In the genomic region with DNA sequence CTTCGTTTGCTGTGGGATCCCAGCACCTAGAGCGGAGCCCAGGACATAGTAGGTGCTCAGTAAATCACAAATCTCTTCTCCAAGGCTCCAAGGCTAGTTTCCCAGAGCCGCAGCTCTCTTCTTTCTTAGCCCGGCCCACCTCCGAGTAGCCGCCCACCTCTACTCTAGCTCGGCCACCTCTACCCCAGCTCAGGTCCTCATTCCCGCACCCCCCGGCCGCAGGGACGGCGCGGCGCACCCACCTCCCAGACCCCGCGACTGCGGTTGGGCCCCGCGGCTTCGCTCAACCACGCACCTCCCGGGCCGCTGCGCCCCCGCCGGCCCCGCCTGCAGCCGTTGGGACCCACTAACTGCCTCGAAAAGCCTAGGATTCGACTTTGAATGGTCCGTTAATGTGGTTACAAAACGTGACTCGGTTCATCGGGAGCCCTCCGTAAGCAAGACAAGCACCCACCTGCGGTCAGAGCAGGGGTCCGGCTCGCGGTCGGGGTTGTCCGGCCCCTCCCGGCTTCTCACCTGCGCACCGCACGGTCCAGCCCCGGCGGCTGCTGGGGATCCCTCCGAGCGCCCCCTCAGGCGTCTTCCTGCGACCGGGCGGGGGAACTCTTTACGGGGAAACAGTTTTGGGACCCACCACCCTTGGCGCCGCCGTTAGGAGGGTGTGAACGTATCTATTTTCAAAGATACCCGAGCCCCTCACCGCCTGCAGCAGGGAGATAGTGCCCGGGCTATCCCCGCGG, we compare ENCODE assay signal across 15 cellular contexts. TPM values are rescaled to one million over a fixed set of nuclear protein-coding genes. Genes with fewer than 3 reads are reported as not detected.
DNase-seq lines count a peak whose midpoint lies in the region; ATAC-seq, FAIRE-seq and TF ChIP-seq lines count a peak whose summit lies in the region.
"Had no signal": no experiment of that assay in that cellular context is flagged by ENCODE, and none has a peak within 500 bp of the region (broad histone marks: within the 10 kb centered on the region; RNA-seq: fewer than 3 reads in every experiment).

Gene SLC2A14, minus strand, starts transcription at position 351 of the 740 bp plus-strand sequence. CDS start 3,035 bp downstream, outside the sequence.

- TF ChIP-seq RAD21 in HepG2 (CRISPR knock-in tag; IDR thresholded peaks at IDR 0.05), result no peak

- H3K4me2 ChIP-seq in HepG2 (ENCODE audit: low read depth, low read length), result no peak within 1 kb of the TSS

- H3K27me3 ChIP-seq in left ventricle myocardium inferior (ENCODE audit: low read depth), result peaks cover 46% of the 10 kb centered on the region
- peaks cover 6 to 47% (median 23%) of the 10 kb centered on the region in 9 donors for H3K27me3 ChIP-seq in heart left ventricle
- no peaks in the 10 kb centered on the region for H3K27me3 ChIP-seq in HepG2 (ENCODE audit: control insufficient read depth in 1 of 2, insufficient read depth in 2 of 2, low read length in 2 of 2)
- no peaks in the 10 kb centered on the region for H3K27me3 ChIP-seq in vagina

- no peaks in the 10 kb centered on the region for H3K4me1 ChIP-seq in left ventricle myocardium inferior
- peaks cover 0 to 7% (median 0%) of the 10 kb centered on the region in 12 donors for H3K4me1 ChIP-seq in heart left ventricle
- peaks cover 23% of the 10 kb centered on the region for H3K4me1 ChIP-seq in HepG2 (ENCODE audit: insufficient read depth, low read length)
- peaks cover 8% of the 10 kb centered on the region for H3K4me1 ChIP-seq in vagina

- no peak for TF ChIP-seq EP300 in HepG2 (IDR thresholded peaks at IDR 0.05; ENCODE audit: low read depth in 2 of 2, low read length in 2 of 2)
- TF ChIP-seq EP300 in HepG2 (CRISPR knock-in tag; IDR thresholded peaks at IDR 0.05; ENCODE audit: borderline replicate concordance), result no peak

- H3K9ac ChIP-seq in HepG2 (ENCODE audit: insufficient read depth, low read depth, low read length), result no peak within 1 kb of the TSS

- no peaks in the 10 kb centered on the region for H3K36me3 Mint-ChIP-seq in central memory CD8-positive, alpha-beta T cell (ENCODE audit: insufficient read depth)

- TF ChIP-seq POLR2A in heart left ventricle (IDR thresholded peaks at IDR 0.05) (no peak), HepG2 (IDR thresholded peaks at IDR 0.05; ENCODE audit: insufficient read depth in 1 of 2, low read depth in 2 of 2, low read length in 2 of 2) (0 out of 4 replicates have a peak, but pooled peaks of 1 of the 2 experiments have one; percentile 6), vagina (IDR thresholded peaks at IDR 0.05) (no peak)

- H3K27ac Mint-ChIP-seq in central memory CD8-positive, alpha-beta T cell (ENCODE audit: low read depth), result no peak within 1 kb of the TSS

- in situ Hi-C loops in HepG2 (cut with HindIII; ENCODE audit: extremely low pct_ligation_motif_present, low pct_unique_long_range_greater_than_20kb), result no loop called here

- peak within 1 kb of the TSS; percentile 46 for H3K4me3 ChIP-seq in left ventricle myocardium inferior
- peak within 1 kb of the TSS in 5 of 12 donors; percentile 24 to 33 (median 26) for H3K4me3 ChIP-seq in heart left ventricle
- H3K4me3 ChIP-seq in HepG2 (replicated peaks in 1 of 3; ENCODE audit: insufficient read depth in 1 of 3, low read depth in 2 of 3, low read length in 3 of 3), result no peak within 1 kb of the TSS
- H3K4me3 ChIP-seq in vagina, result peak within 1 kb of the TSS; percentile 24 to 30

- WGBS in heart left ventricle, 4 donors, result 9 to 15% (median 13%) methylated on average over 39 to 63 of the region's 63 CpGs
- WGBS in HepG2 (ENCODE audit: low lambda C conversion rate), result 98% methylated on average over 61 of the region's 63 CpGs

- no peak for FAIRE-seq in HepG2 (lab: Jason Lieb, UNC)

- H3K79me2 ChIP-seq in HepG2 (ENCODE audit: insufficient read depth, low read length), result no peaks in the 10 kb centered on the region

- H3K9me3 ChIP-seq in left ventricle myocardium inferior (replicated peaks), result no peaks in the 10 kb centered on the region
- H3K9me3 ChIP-seq in heart left ventricle, result no peaks in the 10 kb centered on the region
- H3K9me3 ChIP-seq in HepG2 (ENCODE audit: low read length), result no peaks in the 10 kb centered on the region
- H3K9me3 ChIP-seq in vagina, result no peaks in the 10 kb centered on the region
- H3K9me3 ChIP-seq: gastroesophageal sphincter had no signal

- BruUV-seq in HepG2 (replicated peaks; lab: Mats Ljungman, UMichigan), result no TSS peak

- H3K4me1 Mint-ChIP-seq in central memory CD8-positive, alpha-beta T cell, result no peaks in the 10 kb centered on the region

- POLR2A ChIA-PET in HepG2 (lab: Yijun Ruan, JAX), result no interaction called here

- TF ChIP-seq CTCF in left ventricle myocardium inferior (IDR thresholded peaks at IDR 0.05; ENCODE audit: borderline replicate concordance), result no peak
- no peak for TF ChIP-seq CTCF in heart left ventricle (IDR thresholded peaks at IDR 0.05)
- TF ChIP-seq CTCF in HepG2 (CRISPR knock-in tag; IDR thresholded peaks at IDR 0.05), result no peak
- TF ChIP-seq CTCF in vagina (IDR thresholded peaks at IDR 0.05), result no peak

- H4K20me1 ChIP-seq in HepG2 (ENCODE audit: insufficient read depth, low read length), result no peaks in the 10 kb centered on the region

- no peak for DNase-seq in left ventricle myocardium inferior
- DNase-seq in heart left ventricle, result no peak
- DNase-seq in central memory CD8-positive, alpha-beta T cell (ENCODE audit: low spot score in 2 of 2), result no peak
- no peak for DNase-seq in HepG2 (ENCODE audit: low spot score)
- DNase-seq in vagina (ENCODE audit: extremely low spot score in 2 of 2), result no peak
- DNase-seq in EL, result no peak
- no peak for DNase-seq in head of caudate nucleus
- DNase-seq: activated CD4-positive, alpha-beta T cell treated with anti-CD3 and anti-CD28 coated beads, Interleukin-2, amount 50 U/mL, for 48 hours; activated naive CD4-positive, alpha-beta T cell; cortex of kidney; NCI-H2081; nucleus accumbens; Right ventricle myocardium superior had no signal

- H3K27ac ChIP-seq in left ventricle myocardium inferior (replicated peaks) (no peak within 1 kb of the TSS), heart left ventricle (no peak within 1 kb of the TSS), HepG2 (ENCODE audit: extremely low read length, insufficient read depth, low read length) (no peak within 1 kb of the TSS), vagina (no peak within 1 kb of the TSS)
- H3K27ac ChIP-seq: gastroesophageal sphincter had no signal

- no peaks in the 10 kb centered on the region for H3K36me3 ChIP-seq in left ventricle myocardium inferior
- no peaks in the 10 kb centered on the region for H3K36me3 ChIP-seq in heart left ventricle
- H3K36me3 ChIP-seq in HepG2 (replicated peaks in 1 of 2; ENCODE audit: control insufficient read depth in 1 of 2, insufficient read depth in 2 of 2, low read length in 2 of 2), result peaks cover 3 to 8% of the 10 kb centered on the region in 2 experiments; a peak in 3 of 5 replicates
- H3K36me3 ChIP-seq in vagina, result no peaks in the 10 kb centered on the region
- H3K36me3 ChIP-seq: gastroesophageal sphincter had no signal

- peak within 1 kb of the TSS; percentile 38 for H3K4me3 Mint-ChIP-seq in central memory CD8-positive, alpha-beta T cell

- no peak within 1 kb of the TSS for H2AFZ ChIP-seq in HepG2 (ENCODE audit: low read length)

- no peaks in the 10 kb centered on the region for H3K9me3 Mint-ChIP-seq in central memory CD8-positive, alpha-beta T cell

- ATAC-seq in heart left ventricle (no peak), HepG2 (no peak), HG03025 (IDR thresholded peaks at IDR 0.05; ENCODE audit: low FRiP score, unreplicated experiment) (no peak)
- no peak for ATAC-seq in central memory CD8-positive, alpha-beta T cell (replicated peaks; ENCODE audit: extremely low read depth, poor library complexity, severe bottlenecking)
- ATAC-seq: gastroesophageal sphincter had no signal

- CTCF ChIA-PET in HepG2 (lab: Yijun Ruan, JAX; ENCODE audit: low intra/inter-chr PET ratio, low total read pairs), result no interaction called here

- intact Hi-C loops in left ventricle myocardium inferior (cut with micrococcal nuclease), result no loop called here
- intact Hi-C loops in heart left ventricle (cut with DNase I), result no loop called here
- intact Hi-C loops in HepG2 (cut with micrococcal nuclease; ENCODE audit: unreplicated experiment), result no loop called here
- intact Hi-C loops in vagina (cut with DNase I), result no loop called here
- intact Hi-C loops in head of caudate nucleus (cut with DNase I), result no loop called here

- H3K27me3 Mint-ChIP-seq in central memory CD8-positive, alpha-beta T cell, result peaks cover 43% of the 10 kb centered on the region

TF ChIP-seq in HepG2, 621 proteins besides CTCF, POLR2A, EP300 and RAD21:
- TF ChIP-seq ZKSCAN5 (CRISPR knock-in tag; IDR thresholded peaks at IDR 0.05), result no peak
- peak; percentile 79 for TF ChIP-seq AGO2 (optimal IDR thresholded peaks at IDR 0.05; ENCODE audit: low read depth, low read length)
- TF ChIP-seq RBFOX2 (IDR thresholded peaks at IDR 0.05; ENCODE audit: low read depth, low read length), result peak; percentile 46; the same call in 1 of the 2 replicates

RNA-seq across cellular contexts. Expression of gene SLC2A14, which starts in this region (rescaled TPM):
- total RNA-seq in left ventricle myocardium inferior (not detected), heart left ventricle (1 to 10 TPM in 1 of 9 donors, under 1 TPM in 2, not detected in 6; 0.35 to 1.0 (median 0.56) TPM), HepG2 (2016; rRNA removed; fragmentation: Illumina TruSeq; extraction: Trizol) (6.6 and 7.7 TPM in 2 replicates), vagina (not detected)
- polyA plus RNA-seq in heart left ventricle (not detected), HepG2 (2011; rRNA removed) (30.5 and 39.0 TPM in 2 replicates)
- 3.1 and 3.3 TPM in 2 replicates for total RNA-seq in HepG2 (2016; cell fraction: cytosol; rRNA removed; fragmentation: Illumina TruSeq; extraction: Trizol; ENCODE audit: low read depth)
- 4.0 and 7.7 TPM in 2 replicates for total RNA-seq in HepG2 (2016; cell fraction: insoluble cytoplasmic fraction; rRNA removed; fragmentation: Illumina TruSeq; extraction: Trizol)
- 3.2 TPM in 2 replicates for total RNA-seq in HepG2 (2016; cell fraction: membrane; rRNA removed; fragmentation: Illumina TruSeq; extraction: Trizol)
- total RNA-seq in HepG2 (2016; cell fraction: nucleus; rRNA removed; fragmentation: Illumina TruSeq; extraction: Trizol), result 7.9 and 9.0 TPM in 2 replicates
- polyA plus RNA-seq in HepG2 (2011; cell fraction: cytosol; rRNA removed), result 24.0 and 28.8 TPM in 2 replicates
- 49.2 and 50.3 TPM in 2 replicates for polyA plus RNA-seq in HepG2 (2011; cell fraction: nucleus; rRNA removed)
- 11.2 and 16.0 TPM in 2 replicates for polyA plus RNA-seq in HepG2 (2012)
- polyA plus RNA-seq in HepG2 (2016; cell fraction: cytosol; fragmentation: Illumina TruSeq; extraction: Trizol; ENCODE audit: low read depth), result 0.50 and 0.70 TPM in 2 replicates
- polyA plus RNA-seq in HepG2 (2016; cell fraction: insoluble cytoplasmic fraction; fragmentation: Illumina TruSeq; extraction: Trizol; ENCODE audit: low read depth), result 4.1 and 5.4 TPM in 2 replicates
- 1.4 and 1.5 TPM in 2 replicates for polyA plus RNA-seq in HepG2 (2016; cell fraction: membrane; fragmentation: Illumina TruSeq; extraction: Trizol; ENCODE audit: low read depth)
- polyA plus RNA-seq in HepG2 (2016; cell fraction: nucleus; fragmentation: Illumina TruSeq; extraction: Trizol; ENCODE audit: insufficient read depth, low read depth), result 21.8 and 24.7 TPM in 2 replicates
- polyA minus RNA-seq in HepG2 (2011; rRNA and poly(A)+ RNA removed; ENCODE audit: low replicate concordance), result 0.09 and 35.8 TPM in 2 replicates
- polyA minus RNA-seq in HepG2 (2011; cell fraction: cytosol; rRNA and poly(A)+ RNA removed), result 11.6 and 14.8 TPM in 2 replicates
- 25.6 and 26.0 TPM in 2 replicates for polyA minus RNA-seq in HepG2 (2011; cell fraction: nucleus; rRNA and poly(A)+ RNA removed)
- total RNA-seq: Right ventricle myocardium superior had no signal

Comparison
In these comparisons a context has a peak if more than half of its experiments do, and no peak if none do; other contexts are left out.
1. H3K4me3 ChIP-seq: peak in left ventricle myocardium inferior (single experiment) and vagina (2 of 2); none in HepG2 (0 of 3).